ENCODE assay signal across 22 cellular contexts in the genomic region with DNA sequence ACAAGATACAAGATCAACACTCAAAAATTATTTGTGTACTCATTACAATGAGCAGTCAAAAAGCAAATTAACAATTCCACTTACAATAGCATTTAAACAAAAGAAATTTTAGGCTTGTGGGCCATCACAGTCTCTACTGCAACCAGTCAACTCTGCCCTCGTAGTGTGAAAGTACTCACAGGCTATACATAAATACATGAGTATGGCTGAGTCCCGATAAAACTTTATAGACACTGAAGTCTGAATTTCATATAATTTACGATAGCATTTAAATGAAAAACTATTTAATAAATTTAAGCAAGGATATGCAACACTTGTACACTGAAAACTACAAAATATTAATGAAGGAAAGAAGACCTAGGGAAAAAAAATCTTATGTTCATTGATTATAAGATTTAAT.
A peak's percentile ranks its signal among the peaks of the same experiment; 100 is the strongest.
DNase-seq lines count a peak whose midpoint lies in the region; ATAC-seq, FAIRE-seq and TF ChIP-seq lines count a peak whose summit lies in the region.
"Had no signal": no experiment of that assay in that cellular context is flagged by ENCODE, and none has a peak within 500 bp of the region (broad histone marks: within the 10 kb centered on the region; RNA-seq: fewer than 3 reads in every experiment).

No MANE protein-coding gene starts in this region.

- H3K36me3 ChIP-seq in CD4-positive, CD25-positive, alpha-beta regulatory T cell (ENCODE audit: control insufficient read depth, insufficient read depth, low read length), result peaks cover 36% of the 10 kb centered on the region
- H3K36me3 ChIP-seq in DND-41 (ENCODE audit: insufficient read depth, low read length) (peaks cover 51% of the 10 kb centered on the region), GM12878 (ENCODE audit: control insufficient read depth in 2 of 2, insufficient read depth in 2 of 2, low read length in 1 of 2) (no peaks in the 10 kb centered on the region)
- H3K36me3 ChIP-seq: BE2C had no signal

- RAD21 ChIA-PET in GM12878 (lab: Charles Lee; ENCODE audit: unreplicated experiment), result no interaction called here

- H3K9ac ChIP-seq in DND-41 (ENCODE audit: low read depth, low read length) (no peak overlapping the region), GM12878 (ENCODE audit: control insufficient read depth, insufficient read depth, low read length) (no peak overlapping the region)
- H3K9ac ChIP-seq: BLaER1 treated with 17β-estradiol and CSF1 and Interleukin-3, amounts not matched to agents 10 nM and 100 nM had no signal

- no peaks in the 10 kb centered on the region for H3K27me3 ChIP-seq in CD4-positive, CD25-positive, alpha-beta regulatory T cell (ENCODE audit: control insufficient read depth, insufficient read depth, low read length)
- H3K27me3 ChIP-seq in DND-41 (ENCODE audit: insufficient read depth, low read length, poor library complexity) (no peaks in the 10 kb centered on the region), GM12878 (replicated peaks in 1 of 2; ENCODE audit: control insufficient read depth in 2 of 2, insufficient read depth in 2 of 2, low read length in 1 of 2) (no peaks in the 10 kb centered on the region)
- H3K27me3 ChIP-seq: BE2C; BLaER1 treated with 17β-estradiol and CSF1 and Interleukin-3, amounts not matched to agents 10 nM and 100 nM had no signal

- peaks cover 3 to 27% (median 20%) of the 10 kb centered on the region in 7 donors for H3K9me3 Mint-ChIP-seq in CD4-positive, CD25-positive, alpha-beta regulatory T cell
- peaks cover 21% of the 10 kb centered on the region for H3K9me3 Mint-ChIP-seq in neural crest cell

- TF ChIP-seq CTCF in DND-41 (IDR thresholded peaks at IDR 0.05; ENCODE audit: borderline replicate concordance, extremely low read depth, low read length, poor library complexity, severe bottlenecking) (no peak), GM12878 (IDR thresholded peaks at IDR 0.05 in 2 of 3, conservative IDR thresholded peaks at IDR 0.05 in 1 of 3; ENCODE audit: control insufficient read depth in 2 of 3, extremely low read depth in 1 of 3, insufficient read depth in 1 of 3, low read depth in 3 of 3, low read length in 3 of 3) (no peak), neural crest cell (conservative IDR thresholded peaks at IDR 0.05) (no peak)

- WGBS in GM12878 (ENCODE audit: insufficient coverage, insufficient replicate concordance, low lambda C conversion rate, missing lambda C conversion rate), result 94% methylated on average over 3 of the region's 3 CpGs

- POLR2A ChIA-PET in GM12878 (lab: Charles Lee), result no interaction called here

- ATAC-seq in CD4-positive, CD25-positive, alpha-beta regulatory T cell (ENCODE audit: low read depth in 2 of 2), result no peak
- ATAC-seq in DND-41 (ENCODE audit: insufficient read depth, low read depth) (no peak), GM12878 (no peak), GM21360 (IDR thresholded peaks at IDR 0.05; ENCODE audit: unreplicated experiment) (no peak)
- ATAC-seq: A549; CD8-positive, alpha-beta T cell; GM23338; HCT116 had no signal

- H3K4me2 ChIP-seq in DND-41 (ENCODE audit: insufficient read depth, low read length) (0 out of 2 replicates have a peak overlapping the region, but pooled peaks have one; percentile 10), GM12878 (ENCODE audit: control insufficient read depth, insufficient read depth) (no peak overlapping the region)
- H3K4me2 ChIP-seq: A549; BLaER1 treated with 17β-estradiol and CSF1 and Interleukin-3, amounts not matched to agents 10 nM and 100 nM; GM23338 had no signal

- H3K36me3 Mint-ChIP-seq in CD4-positive, CD25-positive, alpha-beta regulatory T cell, result peaks cover 64% of the 10 kb centered on the region
- H3K36me3 Mint-ChIP-seq in neural crest cell (ENCODE audit: low read depth), result peaks cover 62% of the 10 kb centered on the region

- H4K20me1 ChIP-seq in DND-41 (ENCODE audit: insufficient read depth, low read length), result no peaks in the 10 kb centered on the region
- no peaks in the 10 kb centered on the region for H4K20me1 ChIP-seq in GM12878 (ENCODE audit: control insufficient read depth, insufficient read depth)
- H4K20me1 ChIP-seq: BLaER1 treated with 17β-estradiol and CSF1 and Interleukin-3, amounts not matched to agents 10 nM and 100 nM had no signal

- H3K27ac Mint-ChIP-seq in CD4-positive, CD25-positive, alpha-beta regulatory T cell, result no peak overlapping the region
- no peak overlapping the region for H3K27ac Mint-ChIP-seq in neural crest cell (ENCODE audit: unreplicated experiment)
- H3K27ac Mint-ChIP-seq: CD14-positive monocyte; CD8-positive, alpha-beta T cell; GM23338; H9 had no signal

- H2AFZ ChIP-seq in DND-41 (ENCODE audit: low read depth, low read length), result no peak overlapping the region
- no peak overlapping the region for H2AFZ ChIP-seq in GM12878 (ENCODE audit: control insufficient read depth, low read depth, low read length)
- H2AFZ ChIP-seq: GM23338 had no signal

- TF ChIP-seq EP300 in GM12878 (IDR thresholded peaks at IDR 0.05; ENCODE audit: borderline replicate concordance in 1 of 2, control insufficient read depth in 1 of 2, low read depth in 2 of 2, low read length in 2 of 2), result no peak

- no peak for DNase-seq in CD4-positive, CD25-positive, alpha-beta regulatory T cell
- no peak for DNase-seq in DND-41
- no peak for DNase-seq in GM12878 (ENCODE audit: low read depth, low spot score)
- DNase-seq in neural crest cell (ENCODE audit: low read depth, low spot score), result no peak
- no peak for DNase-seq in NCI-H187 (lab: John Stamatoyannopoulos, UW)
- DNase-seq in activated CD4-positive, alpha-beta T cell treated with anti-CD3 and anti-CD28 coated beads for 1 hour, result no peak
- DNase-seq: 8988T; ACHN; AML-193; BE2C; Caco-2; CD8-positive, alpha-beta T cell; DMS153; EL; GDM1; H9 had no signal

- H3K79me2 ChIP-seq in DND-41 (ENCODE audit: insufficient read depth, low read length) (peaks cover 74% of the 10 kb centered on the region), GM12878 (ENCODE audit: control insufficient read depth, insufficient read depth, low read length) (peaks cover 11% of the 10 kb centered on the region)

- intact Hi-C loops in GM12878 (cut with micrococcal nuclease; ENCODE audit: unreplicated experiment), result no loop called here

- no peak overlapping the region for H3K27ac ChIP-seq in CD4-positive, CD25-positive, alpha-beta regulatory T cell (ENCODE audit: insufficient read depth, low read length, poor library complexity, severe bottlenecking)
- H3K27ac ChIP-seq in DND-41 (ENCODE audit: low read length) (no peak overlapping the region), GM12878 (ENCODE audit: control insufficient read depth, insufficient read depth) (no peak overlapping the region)
- H3K27ac ChIP-seq: A549; BLaER1 treated with 17β-estradiol and CSF1 and Interleukin-3, amounts not matched to agents 10 nM and 100 nM had no signal

- peaks cover 28 to 33% of the 10 kb centered on the region in 2 experiments for H3K9me3 ChIP-seq in CD4-positive, CD25-positive, alpha-beta regulatory T cell (ENCODE audit: control insufficient read depth in 2 of 2, low read length in 2 of 2)
- H3K9me3 ChIP-seq in DND-41 (ENCODE audit: insufficient read depth, low read length, severe bottlenecking) (peaks cover 6% of the 10 kb centered on the region), GM12878 (replicated peaks; ENCODE audit: control insufficient read depth, insufficient read depth, low read length) (peaks cover 1% of the 10 kb centered on the region; the same call in 1 of the 3 replicates)
- H3K9me3 ChIP-seq: BE2C, Caco-2 had no signal

- no TSS peak for BruUV-seq in GM12878 (replicated peaks; lab: Mats Ljungman, UMichigan)

- peak overlapping the region; percentile 16 for H3K4me3 ChIP-seq in CD4-positive, CD25-positive, alpha-beta regulatory T cell (ENCODE audit: low read depth, low read length)
- no peak overlapping the region for H3K4me3 ChIP-seq in DND-41 (ENCODE audit: low read depth in 1 of 2, low read length in 2 of 2)
- no peak overlapping the region for H3K4me3 ChIP-seq in GM12878
- H3K4me3 ChIP-seq: A549; BLaER1 treated with 17β-estradiol and CSF1 and Interleukin-3, amounts not matched to agents 10 nM and 100 nM; GM23338 had no signal

- FAIRE-seq in GM12878 (lab: Jason Lieb, UNC), result no peak
- FAIRE-seq: A549 had no signal

- CTCF ChIA-PET in GM12878 (lab: Yijun Ruan, JAX), result no interaction called here

- peaks cover 26% of the 10 kb centered on the region for H3K4me1 ChIP-seq in CD4-positive, CD25-positive, alpha-beta regulatory T cell (ENCODE audit: control insufficient read depth, insufficient read depth, low read length, poor library complexity, severe bottlenecking)
- H3K4me1 ChIP-seq in DND-41 (ENCODE audit: insufficient read depth, low read length), result peaks cover 34% of the 10 kb centered on the region
- no peaks in the 10 kb centered on the region; the same call in 1 of the 2 replicates for H3K4me1 ChIP-seq in GM12878 (ENCODE audit: control insufficient read depth, insufficient read depth, low read length)
- H3K4me1 ChIP-seq: BE2C had no signal

- H3K4me3 Mint-ChIP-seq in CD4-positive, CD25-positive, alpha-beta regulatory T cell, result peak overlapping the region in 2 of 4 donors; percentile 61 to 68
- peak overlapping the region; percentile 14 for H3K4me3 Mint-ChIP-seq in neural crest cell
- H3K4me3 Mint-ChIP-seq: CD14-positive monocyte; CD8-positive, alpha-beta T cell; GM23338; H9 had no signal

- no peaks in the 10 kb centered on the region for H3K27me3 Mint-ChIP-seq in CD4-positive, CD25-positive, alpha-beta regulatory T cell
- no peaks in the 10 kb centered on the region for H3K27me3 Mint-ChIP-seq in neural crest cell (ENCODE audit: low read depth)

- SMC1A ChIA-PET in GM12878 (lab: Charles Lee; ENCODE audit: uncharacterized antibody, unreplicated experiment), result no interaction called here

- peaks cover 34 to 66% (median 44%) of the 10 kb centered on the region in 4 donors for H3K4me1 Mint-ChIP-seq in CD4-positive, CD25-positive, alpha-beta regulatory T cell
- peaks cover 39% of the 10 kb centered on the region for H3K4me1 Mint-ChIP-seq in neural crest cell

- no peak for TF ChIP-seq RAD21 in GM12878 (IDR thresholded peaks at IDR 0.05; ENCODE audit: insufficient read depth, low read depth, low read length)

- in situ Hi-C loops in GM12878 (cut with MboI), result no loop called here

- TF ChIP-seq POLR2A in GM12878 (IDR thresholded peaks at IDR 0.05; ENCODE audit: low read depth, low read length), result no peak

TF ChIP-seq in GM12878, 131 proteins besides CTCF, POLR2A, EP300 and RAD21 (continues in another document):
- no peak for TF ChIP-seq RBBP5 (conservative IDR thresholded peaks at IDR 0.05)
